Comparison of ENCODE assay signal across 1 cellular context in genomic region chr1:81149649-81150335, GRCh38.
TF ChIP-seq lines count a peak whose summit lies in the region.

No MANE protein-coding gene starts in this region.

TF ChIP-seq in GM23338, 12 proteins besides CTCF, POLR2A, EP300 and RAD21 (continued from another document):
- TF ChIP-seq, protein P1, sequence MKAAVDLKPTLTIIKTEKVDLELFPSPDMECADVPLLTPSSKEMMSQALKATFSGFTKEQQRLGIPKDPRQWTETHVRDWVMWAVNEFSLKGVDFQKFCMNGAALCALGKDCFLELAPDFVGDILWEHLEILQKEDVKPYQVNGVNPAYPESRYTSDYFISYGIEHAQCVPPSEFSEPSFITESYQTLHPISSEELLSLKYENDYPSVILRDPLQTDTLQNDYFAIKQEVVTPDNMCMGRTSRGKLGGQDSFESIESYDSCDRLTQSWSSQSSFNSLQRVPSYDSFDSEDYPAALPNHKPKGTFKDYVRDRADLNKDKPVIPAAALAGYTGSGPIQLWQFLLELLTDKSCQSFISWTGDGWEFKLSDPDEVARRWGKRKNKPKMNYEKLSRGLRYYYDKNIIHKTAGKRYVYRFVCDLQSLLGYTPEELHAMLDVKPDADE (IDR thresholded peaks at IDR 0.05), result no peak
- no peak for TF ChIP-seq STAT1 (IDR thresholded peaks at IDR 0.05; ENCODE audit: unreplicated experiment)
- no peak for TF ChIP-seq EZH2 (IDR thresholded peaks at IDR 0.05; ENCODE audit: low read depth, unreplicated experiment)
- no peak for TF ChIP-seq POLR2AphosphoS5 (IDR thresholded peaks at IDR 0.05; ENCODE audit: low read depth)
